ENCODE assay signal across 8 cellular contexts in the genomic region with DNA sequence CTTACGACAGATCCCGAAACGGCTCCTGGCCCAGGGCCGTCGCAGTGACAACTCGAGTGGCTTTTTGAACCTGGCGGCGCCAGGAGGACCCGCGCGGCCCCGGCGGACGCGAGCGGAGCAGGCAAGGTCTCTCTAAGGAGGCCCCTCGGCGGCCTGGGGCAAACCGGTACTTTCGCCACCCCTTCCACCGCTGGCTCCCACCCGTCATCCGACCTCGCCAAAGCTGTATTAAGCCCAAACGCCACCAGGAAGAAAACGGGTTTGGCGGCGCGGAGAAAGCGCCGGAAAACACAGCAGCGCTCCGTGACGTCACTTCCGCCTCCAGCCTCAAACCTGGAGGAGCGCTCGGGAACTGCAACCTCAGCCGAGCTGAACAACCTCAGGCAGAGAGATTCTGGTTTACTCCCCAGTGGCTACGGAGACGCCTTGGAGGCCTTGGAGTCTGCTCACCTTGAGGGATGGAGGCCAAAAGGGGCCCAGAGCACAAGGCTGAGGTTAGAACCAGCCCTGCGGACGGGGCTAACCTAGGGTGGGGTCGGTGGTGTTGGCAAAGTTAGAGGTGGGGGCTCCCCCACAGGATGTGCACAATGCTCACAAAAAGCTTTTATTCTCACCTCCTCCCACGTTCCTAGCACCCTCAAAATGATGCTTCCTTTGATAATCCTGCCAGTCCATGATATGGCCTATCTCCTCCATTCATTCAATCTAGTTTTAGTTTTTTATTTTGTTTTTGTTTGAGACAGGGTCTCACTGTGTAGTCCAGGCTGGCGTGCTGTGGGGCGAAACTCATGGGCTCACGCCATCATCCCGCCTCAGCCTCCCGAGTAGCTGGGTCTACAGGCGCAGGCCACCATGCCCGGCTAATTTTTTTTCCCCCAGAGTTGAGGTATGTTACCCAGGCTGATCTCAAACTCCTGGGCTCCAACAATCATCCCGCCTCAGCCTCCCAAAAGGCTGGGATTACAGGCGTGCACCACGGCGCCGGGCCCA. TPM values are rescaled to one million over a fixed set of nuclear protein-coding genes. Genes with fewer than 3 reads are reported as not detected.
DNase-seq lines count a peak whose midpoint lies in the region; ATAC-seq and TF ChIP-seq lines count a peak whose summit lies in the region.

ZNF266 (minus strand) TSS at position 295 of the 990 bp plus-strand sequence. CDS start 15,484 bp downstream, outside the sequence.

- TF ChIP-seq POLR2A in NB4 (IDR thresholded peaks at IDR 0.05; ENCODE audit: extremely low read depth, insufficient read length) (peak; percentile 94), testis (IDR thresholded peaks at IDR 0.05) (no peak)

- intact Hi-C loops in testis (cut with DNase I; ENCODE audit: low total_unique reads), result no loop called here

- H3K9me3 ChIP-seq in SK-N-MC (ENCODE audit: low read depth, low read length) (no peaks in the 10 kb centered on the region), testis (no peaks in the 10 kb centered on the region)

- H3K4me3 Mint-ChIP-seq in HFFc6, result peak within 1 kb of the TSS; percentile 97

- H3K36me3 Mint-ChIP-seq in HFFc6 (ENCODE audit: low read depth), result peaks cover 40% of the 10 kb centered on the region

- H3K4me1 ChIP-seq in testis, result peaks cover 16% of the 10 kb centered on the region

- H3K27me3 ChIP-seq in GM06990 (replicated peaks; ENCODE audit: control insufficient read depth, insufficient read depth, low read length) (no peaks in the 10 kb centered on the region), testis (no peaks in the 10 kb centered on the region)

- TF ChIP-seq CTCF in GM06990 (IDR thresholded peaks at IDR 0.05; ENCODE audit: insufficient read depth, low read length, poor library complexity, severe bottlenecking), result peak; percentile 50
- peak; percentile 80 for TF ChIP-seq CTCF in HFFc6 (IDR thresholded peaks at IDR 0.05)
- TF ChIP-seq CTCF in NB4 (IDR thresholded peaks at IDR 0.05; ENCODE audit: low read depth, low read length), result peak; percentile 72
- peak in 1 of 3 donors; percentile 76 for TF ChIP-seq CTCF in omental fat pad (IDR thresholded peaks at IDR 0.05)
- peak; percentile 66 to 88 (median 84) for TF ChIP-seq CTCF in testis (IDR thresholded peaks at IDR 0.05)

- H3K27ac Mint-ChIP-seq in HFFc6, result peak within 1 kb of the TSS; percentile 94

- no peaks in the 10 kb centered on the region for H3K27me3 Mint-ChIP-seq in HFFc6 (ENCODE audit: insufficient read depth)

- WGBS in testis, 2 donors, result 12 to 14% methylated on average over 56 of the region's 56 CpGs

- H3K27ac ChIP-seq in SK-N-MC (peak within 1 kb of the TSS; percentile 65), testis (peak within 1 kb of the TSS; percentile 85 to 87)

- H3K36me3 ChIP-seq in GM06990 (ENCODE audit: control insufficient read depth, insufficient read depth, low read length) (peaks cover 5% of the 10 kb centered on the region), SK-N-MC (ENCODE audit: insufficient read depth, low read length) (peaks cover 33% of the 10 kb centered on the region), testis (ENCODE audit: low read depth, missing control alignments) (no peaks in the 10 kb centered on the region)

- peak; percentile 88 for ATAC-seq in omental fat pad (ENCODE audit: low FRiP score)

- H3K4me3 ChIP-seq in GM06990 (replicated peaks; ENCODE audit: low read depth, low read length), result peak within 1 kb of the TSS; percentile 63
- H3K4me3 ChIP-seq in NB4 (ENCODE audit: low read depth, low read length), result peak within 1 kb of the TSS; percentile 86
- peak within 1 kb of the TSS; percentile 78 for H3K4me3 ChIP-seq in SK-N-MC
- peak within 1 kb of the TSS; percentile 83 to 89 for H3K4me3 ChIP-seq in testis

- H3K9me3 Mint-ChIP-seq in HFFc6, result peaks cover 11% of the 10 kb centered on the region

- peak within 1 kb of the TSS; percentile 97 for H3K9ac ChIP-seq in SK-N-MC (ENCODE audit: insufficient read length)

- peaks cover 20% of the 10 kb centered on the region for H3K4me1 Mint-ChIP-seq in HFFc6 (ENCODE audit: low read depth)

- DNase-seq in GM06990 (ENCODE audit: extremely low read depth, insufficient read length) (peak; percentile 89), HFFc6 (peak; percentile 88), NB4 (ENCODE audit: low read depth) (peak; percentile 100), SK-N-MC (ENCODE audit: low read depth, low spot score) (peak; percentile 47), glomerular visceral epithelial cell (ENCODE audit: extremely low spot score) (peak; percentile 85), omental fat pad (ENCODE audit: low spot score) (peak; percentile 88), testis (peak; percentile 94)
- peak; percentile 93 for DNase-seq in activated naive CD4-positive, alpha-beta T cell treated with anti-CD3 and anti-CD28 coated beads, Interleukin-2, amount 50 U/mL, for 16 hours

RNA-seq across cellular contexts. Expression of gene ZNF266, which starts in this region (rescaled TPM):
- total RNA-seq in HFFc6 (2021; fragmentation: NEBNext Ultra II Directional; extraction: Animal tissue kit (Norgen Biotek cat#: 25700)), result 1 to 10 TPM; 6.3 to 7.8 (median 7.0) TPM
- total RNA-seq in omental fat pad, result 10 to 100 TPM; 15.6 to 28.4 (median 20.3) TPM
- 10 to 100 TPM; 26.5 to 43.3 TPM for total RNA-seq in testis
- polyA plus RNA-seq in testis (ENCODE audit: insufficient read depth, low read depth, low replicate concordance), result 18.5 TPM

Comparison
In these comparisons a context has a peak if more than half of its experiments do, and no peak if none do; other contexts are left out.
1. Peak in every context shown above with its lines: DNase-seq, ATAC-seq, H3K4me3 ChIP-seq and H3K27ac ChIP-seq.
2. DNase-seq: peak in every context shown above with its lines; median percentile 100 in NB4; 94 in testis; 93 in activated naive CD4-positive, alpha-beta T cell treated with anti-CD3 and anti-CD28 coated beads, Interleukin-2, amount 50 U/mL, for 16 hours; 89 in GM06990; 88 in HFFc6; 88 in omental fat pad; 85 in glomerular visceral epithelial cell; 47 in SK-N-MC.